ENCODE assay signal across 8 cellular contexts in the genomic region with DNA sequence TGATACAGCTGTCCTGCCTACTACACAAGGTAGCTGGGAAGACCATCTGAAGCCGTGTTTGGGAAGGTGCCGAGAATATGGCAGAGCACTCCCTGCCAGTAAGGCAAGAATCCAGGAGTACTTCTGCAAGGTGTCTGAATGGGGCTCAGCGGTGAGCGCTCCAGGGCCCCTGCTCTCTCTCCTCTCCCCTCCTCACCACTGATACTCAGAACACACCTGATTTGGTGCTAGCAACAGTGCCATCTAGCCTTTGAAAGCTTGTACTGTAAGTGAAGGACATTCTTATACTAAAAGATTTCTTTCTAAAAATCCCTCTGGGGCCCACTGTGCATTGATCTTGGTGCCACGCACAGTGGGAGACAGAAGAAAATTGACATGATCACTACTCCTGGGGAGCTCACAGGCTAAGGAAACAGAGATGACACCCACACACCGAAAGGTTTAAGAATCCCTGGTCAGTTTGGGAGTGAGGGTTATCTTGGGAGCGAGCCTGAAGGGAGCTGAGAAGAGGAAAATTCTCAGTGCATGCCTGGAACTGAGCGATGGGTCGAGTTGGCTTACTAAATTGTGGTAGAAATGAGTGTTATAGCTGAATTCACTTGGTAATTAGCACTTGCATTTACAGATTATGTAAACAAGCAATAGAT.
DNase-seq lines count a peak whose midpoint lies in the region; ATAC-seq, FAIRE-seq and TF ChIP-seq lines count a peak whose summit lies in the region.

No MANE protein-coding gene starts in this region.

- intact Hi-C loops in Right ventricle myocardium superior (cut with DNase I) = loop anchor here (10.0 kb wide), 1 partner anchor 214 kb away; the partner anchor contains the start of gene NTF3

- 12% methylated on average over 9 of the region's 9 CpGs for WGBS in A549 (ENCODE audit: missing lambda C conversion rate)

- DNase-seq in A549 (ENCODE audit: low read depth in 1 of 2, low spot score in 1 of 2) = peak in 1 of 2 experiments; percentile 35
- DNase-seq in HL-60 (ENCODE audit: low read depth in 1 of 2, low spot score in 1 of 2) = no peak
- DNase-seq in Peyer's patch = no peak
- no peak for DNase-seq in Right ventricle myocardium superior
- no peak for DNase-seq in thoracic aorta (ENCODE audit: low spot score)
- DNase-seq in GF-D8 (lab: John Stamatoyannopoulos, UW) = no peak
- DNase-seq in activated CD4-positive, alpha-beta T cell treated with anti-CD3 and anti-CD28 coated beads, Interleukin-2, amount 50 U/mL, for 4 hours = no peak

- ATAC-seq in A549 (peak; percentile 81 to 87), Right ventricle myocardium superior (ENCODE audit: poor library complexity) (peak; percentile 71), thoracic aorta (ENCODE audit: insufficient number of reproducible peaks, low FRiP score, low read depth) (no peak), GM21447 (IDR thresholded peaks at IDR 0.05; ENCODE audit: unreplicated experiment) (no peak)

- POLR2A ChIA-PET in A549 (lab: Yijun Ruan, JAX) = no interaction called here

- peak; percentile 32; the same call in 2 of the 3 replicates for TF ChIP-seq CTCF in A549 (IDR thresholded peaks at IDR 0.05)
- TF ChIP-seq CTCF in HL-60 (IDR thresholded peaks at IDR 0.05; ENCODE audit: insufficient read depth, low read length) = peak; percentile 23
- TF ChIP-seq CTCF in Peyer's patch (IDR thresholded peaks at IDR 0.05) = peak in 4 of 6 experiments; percentile 26 to 64 (median 60)
- peak; percentile 59 for TF ChIP-seq CTCF in thoracic aorta (IDR thresholded peaks at IDR 0.05)

- H3K4me2 ChIP-seq in A549 = no peak overlapping the region

- H3K9me3 ChIP-seq in A549 (no peaks in the 10 kb centered on the region), Peyer's patch (no peaks in the 10 kb centered on the region), thoracic aorta (no peaks in the 10 kb centered on the region)

- TF ChIP-seq POLR2A in A549 (IDR thresholded peaks at IDR 0.05; ENCODE audit: low read length) = no peak
- TF ChIP-seq POLR2A in Peyer's patch (IDR thresholded peaks at IDR 0.05) = no peak

- H3K36me3 ChIP-seq in Peyer's patch = no peaks in the 10 kb centered on the region
- H3K36me3 ChIP-seq in thoracic aorta = no peaks in the 10 kb centered on the region

- no peak for TF ChIP-seq EP300 in A549 (IDR thresholded peaks at IDR 0.05)

- peak in 1 of 2 experiments; percentile 50; a peak in 2 of 5 replicates for TF ChIP-seq RAD21 in A549 (conservative IDR thresholded peaks at IDR 0.05 in 1 of 2, IDR thresholded peaks at IDR 0.05 in 1 of 2)

- no peaks in the 10 kb centered on the region for H3K27me3 ChIP-seq in HL-60 (ENCODE audit: insufficient read depth, poor library complexity, severe bottlenecking)
- H3K27me3 ChIP-seq in Peyer's patch = no peaks in the 10 kb centered on the region
- no peaks in the 10 kb centered on the region for H3K27me3 ChIP-seq in thoracic aorta (replicated peaks; ENCODE audit: insufficient read depth)

- FAIRE-seq in A549 (lab: Jason Lieb, UNC) = no peak

- no peak overlapping the region for H3K27ac ChIP-seq in A549
- H3K27ac ChIP-seq in HL-60 (replicated peaks) = no peak overlapping the region
- no peak overlapping the region for H3K27ac ChIP-seq in Peyer's patch
- no peak overlapping the region for H3K27ac ChIP-seq in thoracic aorta

- H3K4me1 ChIP-seq in A549 (no peaks in the 10 kb centered on the region), Peyer's patch (peaks cover 0 to 6% (median 0%) of the 10 kb centered on the region in 4 donors), thoracic aorta (ENCODE audit: control insufficient read depth in 1 of 2, low read depth in 2 of 2) (no peaks in the 10 kb centered on the region)

- CTCF ChIA-PET in A549 (lab: Yijun Ruan, JAX) = interaction anchor here (0.6 to 2.3 kb wide), 12 partner anchors 8 to 476 kb away, joined by 3 to 9 read pairs (median 4); no protein-coding TSS in a partner anchor

- H3K4me3 ChIP-seq in A549 = no peak overlapping the region
- no peak overlapping the region for H3K4me3 ChIP-seq in HL-60 (replicated peaks; ENCODE audit: insufficient read depth, low read length)
- H3K4me3 ChIP-seq in Peyer's patch = no peak overlapping the region
- no peak overlapping the region for H3K4me3 ChIP-seq in thoracic aorta

TF ChIP-seq in A549, 52 proteins besides CTCF, POLR2A, EP300 and RAD21:
- TF ChIP-seq REST (IDR thresholded peaks at IDR 0.05) (no peak), MAFK (IDR thresholded peaks at IDR 0.05; ENCODE audit: partially characterized antibody) (no peak), POLR2AphosphoS2 (conservative IDR thresholded peaks at IDR 0.05; ENCODE audit: low read length) (no peak), NR3C1 (IDR thresholded peaks at IDR 0.05) (no peak), FOSL2 (IDR thresholded peaks at IDR 0.05) (no peak), FOSL2 (CRISPR knock-in tag; IDR thresholded peaks at IDR 0.05) (no peak), FOSB (CRISPR knock-in tag; IDR thresholded peaks at IDR 0.05) (no peak), HOXB5 (CRISPR knock-in tag; IDR thresholded peaks at IDR 0.05) (no peak), RCOR1 (IDR thresholded peaks at IDR 0.05; ENCODE audit: low read depth, low read length) (no peak), PHF8 (IDR thresholded peaks at IDR 0.05; ENCODE audit: borderline replicate concordance, low read depth) (no peak), ZSCAN20 (CRISPR knock-in tag; IDR thresholded peaks at IDR 0.05) (no peak), FOXS1 (CRISPR knock-in tag; IDR thresholded peaks at IDR 0.05) (no peak)
- TF ChIP-seq, protein P1, sequence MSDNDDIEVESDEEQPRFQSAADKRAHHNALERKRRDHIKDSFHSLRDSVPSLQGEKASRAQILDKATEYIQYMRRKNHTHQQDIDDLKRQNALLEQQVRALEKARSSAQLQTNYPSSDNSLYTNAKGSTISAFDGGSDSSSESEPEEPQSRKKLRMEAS (IDR thresholded peaks at IDR 0.05) = no peak
- TF ChIP-seq, protein P2, sequence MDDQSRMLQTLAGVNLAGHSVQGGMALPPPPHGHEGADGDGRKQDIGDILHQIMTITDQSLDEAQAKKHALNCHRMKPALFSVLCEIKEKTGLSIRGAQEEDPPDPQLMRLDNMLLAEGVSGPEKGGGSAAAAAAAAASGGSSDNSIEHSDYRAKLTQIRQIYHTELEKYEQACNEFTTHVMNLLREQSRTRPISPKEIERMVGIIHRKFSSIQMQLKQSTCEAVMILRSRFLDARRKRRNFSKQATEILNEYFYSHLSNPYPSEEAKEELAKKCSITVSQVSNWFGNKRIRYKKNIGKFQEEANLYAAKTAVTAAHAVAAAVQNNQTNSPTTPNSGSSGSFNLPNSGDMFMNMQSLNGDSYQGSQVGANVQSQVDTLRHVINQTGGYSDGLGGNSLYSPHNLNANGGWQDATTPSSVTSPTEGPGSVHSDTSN (IDR thresholded peaks at IDR 0.05) = no peak

Comparison
In these comparisons a context has a peak if more than half of its experiments do, and no peak if none do; other contexts are left out.
1. ATAC-seq: peak in A549 (2 of 2) and Right ventricle myocardium superior (single experiment); none in thoracic aorta (single experiment) and GM21447 (single experiment).
2. Peak in every context shown above with its lines, with median percentiles within 50 percentile points of each other: CTCF ChIP-seq.